ENCODE assay signal across 27 cellular contexts in the genomic region with DNA sequence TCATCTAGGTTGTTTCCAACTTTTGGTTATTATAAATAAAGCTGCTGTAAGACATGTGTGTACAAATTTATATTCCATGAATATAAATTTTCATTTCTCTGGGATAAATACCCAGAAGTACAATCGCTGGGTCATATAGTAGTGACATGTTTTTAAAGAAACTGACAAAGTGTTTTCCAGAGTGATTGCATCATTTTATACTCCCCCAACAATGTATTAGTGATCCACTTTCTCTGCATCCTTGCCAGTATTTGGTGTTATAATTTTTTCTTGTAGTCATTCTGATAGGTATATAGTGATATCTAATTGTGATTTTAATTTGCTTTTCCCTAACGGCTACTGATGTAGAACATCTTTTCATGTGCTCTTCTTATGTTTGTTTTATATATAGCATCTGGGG.
"Had no signal": no experiment of that assay in that cellular context is flagged by ENCODE, and none has a peak within 500 bp of the region (broad histone marks: within the 10 kb centered on the region; RNA-seq: fewer than 3 reads in every experiment).

No MANE protein-coding gene starts in this region.

- H3K4me1 ChIP-seq: stomach, suprapubic skin, testis, thyroid gland, tibial artery, tibial nerve, transverse colon, upper lobe of left lung, upper lobe of right lung, uterus, vagina had no signal

- H3K36me3 ChIP-seq: stomach, suprapubic skin, thoracic aorta, thyroid gland, tibial artery, tibial nerve, transverse colon, upper lobe of left lung, upper lobe of right lung, uterus, vagina had no signal

- H3K27ac ChIP-seq: stomach, suprapubic skin, testis, thoracic aorta, thyroid gland, tibial artery, tibial nerve, transverse colon, upper lobe of left lung, upper lobe of right lung, uterus, vagina had no signal

- FAIRE-seq: urothelium cell line had no signal

- H3K27me3 ChIP-seq: stomach, suprapubic skin, testis, thyroid gland, tibial artery, tibial nerve, transverse colon, upper lobe of left lung, upper lobe of right lung, uterus, vagina had no signal

- H3K9me3 ChIP-seq: stomach, suprapubic skin, testis, thoracic aorta, thyroid gland, tibial artery, tibial nerve, transverse colon, upper lobe of left lung, upper lobe of right lung, uterus, vagina had no signal

- H3K4me3 ChIP-seq: stomach, suprapubic skin, testis, thoracic aorta, thyroid gland, tibial artery, tibial nerve, transverse colon, upper lobe of left lung, upper lobe of right lung, uterus, vagina had no signal

- ATAC-seq: stimulated activated effector memory CD8-positive, alpha-beta T cell treated with anti-CD3 and anti-CD28 coated beads, Interleukin-12 subunit alpha, Interleukin-12 subunit beta, amount 100 ng/mL, for 72 hours; stimulated activated memory B cell treated with anti-CD40 and anti-IgM and Interleukin-4, amounts not matched to agents 10 μg/mL and 1 μg/mL and 100 μg/mL, for 72 hours; stimulated activated naive B cell treated with anti-CD40 and anti-IgM and Interleukin-4, amounts not matched to agents 10 μg/mL and 1 μg/mL and 100 μg/mL, for 72 hours; stimulated activated naive CD8-positive, alpha-beta T cell treated with anti-CD3 and anti-CD28 coated beads, Interleukin-15, amount 100 ng/mL, for 72 hours; stimulated activated naive CD8-positive, alpha-beta T cell treated with anti-CD3 and anti-CD28 coated beads, Interleukin-15, Interleukin-2, amounts not matched to agents 100 U/mL and 50 U/mL, for 24 hours; upper lobe of right lung had no signal

- DNase-seq: stimulated activated CD4-positive, alpha-beta T cell treated with anti-CD3 and anti-CD28 coated beads, Interleukin-2, amount 100 ng/mL, for 48 hours; stimulated activated CD4-positive, alpha-beta T cell treated with anti-CD3 and anti-CD28 coated beads, Interleukin-4, amount 100 ng/mL, for 1 hour; stimulated activated CD4-positive, alpha-beta T cell treated with anti-CD3 and anti-CD28 coated beads, Interleukin-4, amount 100 ng/mL, for 24 hours; stimulated activated CD4-positive, alpha-beta T cell treated with anti-CD3 and anti-CD28 coated beads, Interleukin-4, amount 100 ng/mL, for 4 hours; stimulated activated CD8-positive, alpha-beta memory T cell treated with anti-CD3 and anti-CD28 coated beads, Interleukin-4, amount 100 ng/mL, for 48 hours; stimulated activated naive B cell treated with anti-CD40 and anti-IgM and Interleukin-4, amounts not matched to agents 10 μg/mL and 1 μg/mL and 100 μg/mL, for 72 hours; stimulated activated naive CD4-positive, alpha-beta T cell; stimulated activated naive CD4-positive, alpha-beta T cell treated with Interleukin-2 at 50 U/mL for 16 hours; stimulated activated naive CD8-positive, alpha-beta T cell treated with anti-CD3 and anti-CD28 coated beads, Interleukin-15, amount 100 ng/mL, for 72 hours; stimulated activated naive CD8-positive, alpha-beta T cell treated with anti-CD3 and anti-CD28 coated beads, Interleukin-15, Interleukin-2, amounts not matched to agents 100 U/mL and 50 U/mL, for 24 hours; stomach; substantia nigra; testis; thyroid gland; tibial artery; transverse colon; trophoblast cell; upper lobe of right lung; uterus had no signal
